14 cellular contexts compared by ENCODE assay signal in the genomic region with DNA sequence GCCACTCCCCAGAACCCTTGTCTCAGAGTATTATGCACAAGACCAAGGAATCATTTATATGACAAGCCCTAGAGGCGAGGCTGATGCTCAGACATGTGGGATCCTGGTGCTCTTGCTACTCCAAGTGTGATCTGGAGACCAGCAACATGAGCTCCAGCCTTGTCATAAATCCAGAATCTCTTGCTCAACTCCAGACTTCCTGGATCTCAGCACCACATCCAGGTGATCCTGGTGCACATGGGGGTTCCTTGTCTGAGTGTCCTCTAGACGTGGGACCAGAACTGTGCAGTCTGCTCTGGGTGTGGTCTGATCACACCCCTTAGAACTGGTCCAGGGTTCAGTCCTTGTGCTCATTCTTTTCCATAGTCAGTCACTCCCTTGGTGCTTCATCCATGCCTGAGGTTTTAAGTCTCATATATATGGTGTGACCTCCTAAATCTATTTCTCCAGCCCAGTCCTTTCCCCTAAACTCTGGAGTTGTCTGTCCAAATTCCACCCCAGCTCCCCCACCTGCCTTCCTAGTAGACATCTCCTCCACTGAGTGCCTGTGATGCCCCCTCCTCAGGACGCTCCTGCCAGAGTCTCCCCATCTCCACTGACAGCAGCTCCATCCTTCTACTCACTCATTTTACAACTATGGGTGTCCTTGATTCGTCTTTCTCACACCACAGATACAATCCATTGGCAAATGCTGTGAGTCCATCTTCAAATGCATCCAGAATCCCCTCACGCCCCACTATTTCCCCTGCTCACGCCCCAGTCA. TPM values are rescaled to one million over a fixed set of nuclear protein-coding genes. Genes with fewer than 3 reads are reported as not detected.
A peak's percentile ranks its signal among the peaks of the same experiment; 100 is the strongest.
DNase-seq lines count a peak whose midpoint lies in the region; ATAC-seq and TF ChIP-seq lines count a peak whose summit lies in the region.
"Had no signal": no experiment of that assay in that cellular context is flagged by ENCODE, and none has a peak within 500 bp of the region (broad histone marks: within the 10 kb centered on the region; RNA-seq: fewer than 3 reads in every experiment).

No MANE protein-coding gene starts in this region.

- peak overlapping the region; percentile 90 for H3K4me3 Mint-ChIP-seq in activated CD8-positive, alpha-beta T cell treated with anti-CD3 and anti-CD28 coated beads for 36 hours
- peak overlapping the region; percentile 96 to 99 (median 97) for H3K4me3 Mint-ChIP-seq in immature natural killer cell

- TF ChIP-seq CTCF in GM06990 (IDR thresholded peaks at IDR 0.05; ENCODE audit: insufficient read depth, low read length, poor library complexity, severe bottlenecking) (no peak), lower lobe of right lung (IDR thresholded peaks at IDR 0.05) (no peak)
- no peak for TF ChIP-seq CTCF in activated CD8-positive, alpha-beta T cell treated with anti-CD3 and anti-CD28 coated beads for 36 hours (IDR thresholded peaks at IDR 0.05)

- no peaks in the 10 kb centered on the region for H3K9me3 Mint-ChIP-seq in activated CD8-positive, alpha-beta T cell treated with anti-CD3 and anti-CD28 coated beads for 36 hours
- no peaks in the 10 kb centered on the region for H3K9me3 Mint-ChIP-seq in immature natural killer cell

- H3K27me3 ChIP-seq in GM06990 (replicated peaks; ENCODE audit: control insufficient read depth, insufficient read depth, low read length) (no peaks in the 10 kb centered on the region), lower lobe of right lung (ENCODE audit: low read depth) (no peaks in the 10 kb centered on the region)
- H3K27me3 ChIP-seq: left lung, Peyer's patch, thyroid gland had no signal

- POLR2A ChIA-PET in activated CD8-positive, alpha-beta T cell treated with anti-CD3 and anti-CD28 coated beads for 36 hours (lab: Charles Lee), result interaction anchor here (0.5 to 4.6 kb wide), 14 partner anchors 10 to 1314 kb away, joined by 3 to 52 read pairs (median 4); a partner anchor contains a TSS

- peak; percentile 19 for DNase-seq in CD1c-positive myeloid dendritic cell (ENCODE audit: extremely low spot score)
- peak; percentile 47 for DNase-seq in GM06990 (ENCODE audit: extremely low read depth, insufficient read length)
- DNase-seq in activated CD8-positive, alpha-beta T cell treated with anti-CD3 and anti-CD28 coated beads for 36 hours, result peak; percentile 37
- peak; percentile 24 to 31 (median 28) for DNase-seq in immature natural killer cell
- DNase-seq in inferior parietal cortex (ENCODE audit: extremely low spot score), result no peak
- DNase-seq in lower lobe of right lung, result no peak
- no peak for DNase-seq in left cardiac atrium
- DNase-seq: amniotic stem cell, cortex of kidney, left lung, NCI-H2029 treated with DMSO at 0.1 percent for 48 hours, NCI-H774, thyroid gland had no signal

- CTCF ChIA-PET in activated CD8-positive, alpha-beta T cell treated with anti-CD3 and anti-CD28 coated beads for 36 hours (lab: Charles Lee), result no interaction called here

- no peaks in the 10 kb centered on the region for H3K27me3 Mint-ChIP-seq in activated CD8-positive, alpha-beta T cell treated with anti-CD3 and anti-CD28 coated beads for 36 hours
- H3K27me3 Mint-ChIP-seq in immature natural killer cell (ENCODE audit: low read depth in 3 of 3), result peaks cover 59 to 64% (median 63%) of the 10 kb centered on the region in 3 donors

- peaks cover 29% of the 10 kb centered on the region for H3K36me3 ChIP-seq in GM06990 (ENCODE audit: control insufficient read depth, insufficient read depth, low read length)
- peaks cover 25% of the 10 kb centered on the region for H3K36me3 ChIP-seq in lower lobe of right lung
- H3K36me3 ChIP-seq: thyroid gland had no signal

- peaks cover 45% of the 10 kb centered on the region for H3K4me1 Mint-ChIP-seq in activated CD8-positive, alpha-beta T cell treated with anti-CD3 and anti-CD28 coated beads for 36 hours (ENCODE audit: low read depth)
- H3K4me1 Mint-ChIP-seq in immature natural killer cell, result peaks cover 47 to 58% of the 10 kb centered on the region in 2 donors

- H3K4me1 ChIP-seq in lower lobe of right lung, result peaks cover 15% of the 10 kb centered on the region

- peak; percentile 17 for ATAC-seq in activated CD8-positive, alpha-beta T cell treated with anti-CD3 and anti-CD28 coated beads for 36 hours
- ATAC-seq in lower lobe of right lung (no peak), left cardiac atrium (no peak)
- ATAC-seq: left lung had no signal

- H3K9me3 ChIP-seq in lower lobe of right lung, result no peaks in the 10 kb centered on the region
- H3K9me3 ChIP-seq: left lung, Peyer's patch, thyroid gland had no signal

- intact Hi-C loops in activated CD8-positive, alpha-beta T cell treated with anti-CD3 and anti-CD28 coated beads for 36 hours (cut with micrococcal nuclease), result loop anchor here (2.0 to 5.0 kb wide), 2 partner anchors 85 to 150 kb away; no protein-coding TSS in a partner anchor
- intact Hi-C loops in lower lobe of right lung (cut with DNase I), result loop anchor here (10.0 kb wide), 1 partner anchor 77 kb away; a partner anchor contains a TSS
- intact Hi-C loops in left cardiac atrium (cut with DNase I), result loop anchor here (5.0 kb wide), 2 partner anchors 75 to 85 kb away; no protein-coding TSS in a partner anchor

- peak overlapping the region; percentile 62 for H3K27ac Mint-ChIP-seq in activated CD8-positive, alpha-beta T cell treated with anti-CD3 and anti-CD28 coated beads for 36 hours
- peak overlapping the region; percentile 46 to 100 (median 96) for H3K27ac Mint-ChIP-seq in immature natural killer cell

- no peak overlapping the region for H3K4me3 ChIP-seq in GM06990 (replicated peaks; ENCODE audit: low read depth, low read length)
- H3K4me3 ChIP-seq in lower lobe of right lung, result no peak overlapping the region
- H3K4me3 ChIP-seq: left lung, Peyer's patch, thyroid gland had no signal

- peaks cover 46% of the 10 kb centered on the region for H3K36me3 Mint-ChIP-seq in activated CD8-positive, alpha-beta T cell treated with anti-CD3 and anti-CD28 coated beads for 36 hours (ENCODE audit: low read depth)
- H3K36me3 Mint-ChIP-seq in immature natural killer cell, result peaks cover 32 to 37% (median 37%) of the 10 kb centered on the region in 3 donors

- no peak overlapping the region for H3K27ac ChIP-seq in lower lobe of right lung
- H3K27ac ChIP-seq: left lung, thyroid gland had no signal

RNA-seq across cellular contexts. Expression of a gene that starts 5.1 kb away (rescaled TPM):
- total RNA-seq in activated CD8-positive, alpha-beta T cell treated with anti-CD3 and anti-CD28 coated beads for 36 hours, result 1,000 to 10,000 TPM; 2,892 to 2,968 TPM
- over 10,000 TPM in 2 of 3 donors, 1,000 to 10,000 TPM in 1; 9,643 to 11,927 (median 10,594) TPM for polyA plus RNA-seq in immature natural killer cell
- total RNA-seq in lower lobe of right lung (2,736 TPM), left cardiac atrium (100 to 1,000 TPM; 609 to 632 TPM)

RNA-seq across cellular contexts. Expression of a gene that starts 51.5 kb away (rescaled TPM):
- 1 to 10 TPM; 5.6 to 6.0 TPM for total RNA-seq in activated CD8-positive, alpha-beta T cell treated with anti-CD3 and anti-CD28 coated beads for 36 hours
- 1 to 10 TPM; 5.7 to 6.9 (median 6.4) TPM for polyA plus RNA-seq in immature natural killer cell
- total RNA-seq in lower lobe of right lung, result 33.1 TPM
- 10 to 100 TPM; 10.0 to 11.3 TPM for total RNA-seq in left cardiac atrium

Comparison
In these comparisons a context has a peak if more than half of its experiments do, and no peak if none do; other contexts are left out.
1. DNase-seq: peak in CD1c-positive myeloid dendritic cell (single experiment), GM06990 (single experiment), activated CD8-positive, alpha-beta T cell treated with anti-CD3 and anti-CD28 coated beads for 36 hours (single experiment) and immature natural killer cell (3 of 3); none in inferior parietal cortex (single experiment), lower lobe of right lung (single experiment) and left cardiac atrium (single experiment).